Comparison of ENCODE assay signal across 9 cellular contexts in the genomic region with DNA sequence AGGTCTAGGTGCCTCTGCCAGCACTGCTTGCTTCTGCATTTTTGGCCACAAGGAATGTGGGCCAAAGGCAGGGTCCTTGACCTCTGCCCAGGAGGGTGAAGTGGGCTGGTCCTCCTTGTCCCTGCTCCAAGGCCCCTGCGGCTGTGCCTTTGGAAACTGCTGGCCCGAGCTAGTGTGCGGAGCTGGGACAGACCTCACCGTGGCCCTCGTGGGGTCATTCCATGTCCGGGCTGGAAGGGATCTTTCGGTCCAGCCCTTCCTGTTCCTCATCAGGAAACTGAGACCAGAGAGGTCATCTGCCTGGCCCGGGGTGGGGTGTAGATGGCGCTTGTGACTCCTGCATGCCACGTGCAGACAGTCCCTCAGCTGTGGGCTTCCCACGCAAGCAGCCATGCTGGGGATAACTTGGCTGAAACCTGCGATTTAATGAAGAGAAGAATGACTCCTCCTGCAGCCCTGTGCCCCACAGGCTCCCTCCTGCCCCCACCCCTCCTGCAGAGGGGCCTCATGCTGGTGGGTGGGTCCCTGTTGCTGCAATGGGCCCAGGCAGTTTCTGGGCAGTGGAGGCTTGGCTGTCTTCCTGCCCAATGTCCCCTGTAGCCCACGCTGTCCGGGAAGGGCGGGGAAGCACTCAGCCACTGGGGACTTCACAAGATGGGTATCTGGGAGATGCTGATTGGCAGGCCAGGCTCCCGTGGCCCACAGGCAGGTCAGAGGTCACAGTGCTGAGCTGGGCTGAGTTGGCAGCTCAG.
DNase-seq lines count a peak whose midpoint lies in the region; ATAC-seq and TF ChIP-seq lines count a peak whose summit lies in the region.
"Had no signal": no experiment of that assay in that cellular context is flagged by ENCODE, and none has a peak within 500 bp of the region (broad histone marks: within the 10 kb centered on the region; RNA-seq: fewer than 3 reads in every experiment).

No MANE protein-coding gene starts in this region.

- no peaks in the 10 kb centered on the region for H3K27me3 ChIP-seq in thyroid gland

- intact Hi-C loops in activated CD4-positive, alpha-beta T cell treated with anti-CD3 and anti-CD28 coated beads for 36 hours (cut with DNase I, micrococcal nuclease) = no loop called here
- intact Hi-C loops in thyroid gland (cut with DNase I) = no loop called here

- H3K27ac ChIP-seq in coronary artery (peak overlapping the region; percentile 68 to 71), thyroid gland (peak overlapping the region; percentile 62 to 70 (median 69))
- H3K27ac ChIP-seq: HL-60 had no signal

- H3K4me3 Mint-ChIP-seq in activated CD4-positive, alpha-beta T cell treated with anti-CD3 and anti-CD28 coated beads for 36 hours = no peak overlapping the region

- TF ChIP-seq POLR2A in thyroid gland (IDR thresholded peaks at IDR 0.05) = no peak

- POLR2A ChIA-PET in activated CD4-positive, alpha-beta T cell treated with anti-CD3 and anti-CD28 coated beads for 36 hours (lab: Charles Lee) = no interaction called here

- no peaks in the 10 kb centered on the region for H3K9me3 Mint-ChIP-seq in activated CD4-positive, alpha-beta T cell treated with anti-CD3 and anti-CD28 coated beads for 36 hours (ENCODE audit: low read depth)

- H3K9me3 ChIP-seq in thyroid gland = no peaks in the 10 kb centered on the region

- H3K4me1 Mint-ChIP-seq in activated CD4-positive, alpha-beta T cell treated with anti-CD3 and anti-CD28 coated beads for 36 hours = peaks cover 81% of the 10 kb centered on the region

- 25 to 41% methylated on average over 4 to 10 of the region's 16 CpGs for WGBS in thyroid gland, 2 donors

- CTCF ChIA-PET in activated CD4-positive, alpha-beta T cell treated with anti-CD3 and anti-CD28 coated beads for 36 hours (lab: Charles Lee) = interaction anchor here (0.6 kb wide), 2 partner anchors 54 to 224 kb away, joined by 3 read pairs; no protein-coding TSS in a partner anchor

- H3K36me3 ChIP-seq in thyroid gland = no peaks in the 10 kb centered on the region

- H3K4me1 ChIP-seq in thyroid gland = peaks cover 60 to 94% of the 10 kb centered on the region in 2 donors

- TF ChIP-seq CTCF in coronary artery (IDR thresholded peaks at IDR 0.05) (no peak), thyroid gland (IDR thresholded peaks at IDR 0.05) (no peak)

- H3K27ac Mint-ChIP-seq in activated CD4-positive, alpha-beta T cell treated with anti-CD3 and anti-CD28 coated beads for 36 hours = peak overlapping the region; percentile 56

- no peak for ATAC-seq in activated CD4-positive, alpha-beta T cell treated with anti-CD3 and anti-CD28 coated beads for 36 hours

- DNase-seq in activated CD4-positive, alpha-beta T cell treated with anti-CD3 and anti-CD28 coated beads for 36 hours = peak; percentile 55
- DNase-seq in activated CD4-positive, alpha-beta T cell treated with anti-CD3 and anti-CD28 coated beads, Interleukin-2, amount 50 U/mL, for 4 hours = no peak
- DNase-seq in coronary artery (ENCODE audit: low spot score) (no peak), lung microvascular endothelial cell (ENCODE audit: low read depth in 2 of 2) (peak; percentile 39 to 53), thyroid gland (peak; percentile 51 to 61), NCI-H146 treated with DMSO at 0.1 percent for 48 hours (lab: John Stamatoyannopoulos, UW; ENCODE audit: unreplicated experiment) (no peak), NK-92 (lab: John Stamatoyannopoulos, UW; ENCODE audit: unreplicated experiment) (no peak), kidney glomerular epithelial cell (lab: John Stamatoyannopoulos, UW) (no peak)

- H3K36me3 Mint-ChIP-seq in activated CD4-positive, alpha-beta T cell treated with anti-CD3 and anti-CD28 coated beads for 36 hours (ENCODE audit: low read depth) = no peaks in the 10 kb centered on the region

- H3K27me3 Mint-ChIP-seq in activated CD4-positive, alpha-beta T cell treated with anti-CD3 and anti-CD28 coated beads for 36 hours = no peaks in the 10 kb centered on the region

- H3K4me3 ChIP-seq in coronary artery (peak overlapping the region; percentile 15), thyroid gland (replicated peaks in 1 of 3) (no peak overlapping the region)

Comparison
In these comparisons a context has a peak if more than half of its experiments do, and no peak if none do; other contexts are left out.
1. DNase-seq: peak in activated CD4-positive, alpha-beta T cell treated with anti-CD3 and anti-CD28 coated beads for 36 hours (single experiment), lung microvascular endothelial cell (2 of 2) and thyroid gland (2 of 2); none in activated CD4-positive, alpha-beta T cell treated with anti-CD3 and anti-CD28 coated beads, Interleukin-2, amount 50 U/mL, for 4 hours (0 of 2), coronary artery (single experiment), NCI-H146 treated with DMSO at 0.1 percent for 48 hours (single experiment), NK-92 (single experiment) and kidney glomerular epithelial cell (single experiment).